In the genomic region with DNA sequence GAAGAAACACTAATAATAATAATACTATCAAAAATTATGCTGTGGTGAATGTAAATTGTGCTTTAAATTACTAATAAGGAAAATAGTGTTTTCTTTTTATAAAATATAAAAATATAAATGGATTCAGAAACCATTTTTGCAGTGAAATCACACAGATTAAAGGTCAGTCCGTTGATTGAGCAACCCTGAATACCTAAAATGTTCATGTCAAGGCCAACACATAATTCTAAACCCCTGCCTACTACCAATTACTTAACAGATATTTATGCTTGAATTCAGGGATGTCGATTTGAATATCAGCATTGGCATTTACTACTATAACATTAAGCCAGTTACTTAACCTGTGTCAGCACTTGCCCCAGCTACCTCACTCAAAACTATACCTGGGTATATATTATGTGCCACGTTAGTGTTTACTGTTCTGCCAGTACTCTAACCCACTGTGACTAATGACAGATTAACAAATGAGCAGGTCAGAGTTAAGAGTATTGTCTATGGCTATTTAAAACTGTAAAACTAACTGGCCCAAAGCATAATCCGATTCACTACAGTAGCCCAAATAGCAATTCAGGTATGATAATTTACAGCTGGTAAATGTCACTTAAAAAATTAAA, we compare ENCODE assay signal across 27 cellular contexts.
"Had no signal": no experiment of that assay in that cellular context is flagged by ENCODE, and none has a peak within 500 bp of the region (broad histone marks: within the 10 kb centered on the region; RNA-seq: fewer than 3 reads in every experiment).

No MANE protein-coding gene starts in this region.

- H3K4me1 ChIP-seq: uterus had no signal

- H3K27ac ChIP-seq: adrenal gland, brain microvascular endothelial cell, epithelial cell of prostate, gastrocnemius medialis, neutrophil, ovary, uterus had no signal

- H3K4me2 ChIP-seq: smooth muscle cell had no signal

- H3K27me3 ChIP-seq: adrenal gland, brain microvascular endothelial cell, gastrocnemius medialis, neutrophil, ovary, uterus had no signal

- DNase-seq: activated CD4-positive, alpha-beta T cell treated with anti-CD3 and anti-CD28 coated beads for 4 hours; activated CD4-positive, alpha-beta T cell treated with anti-CD3 and anti-CD28 coated beads, Interleukin-2, amount 50 U/mL, for 4 hours; activated CD4-positive, CD25-positive, alpha-beta regulatory T cell; activated naive CD4-positive, alpha-beta T cell; activated T-cell treated with anti-CD3 and anti-CD28 coated beads for 4 hours; activated T-cell treated with anti-CD3 and anti-CD28 coated beads, Interleukin-2, amount 50 U/mL, for 72 hours; adrenal gland; brain microvascular endothelial cell; caudate nucleus; endodermal cell; gastrocnemius medialis; glutamatergic neuron; islet precursor cell; left ventricle myocardium superior; naive B cell; nephron progenitor cell; ovary; stimulated activated CD4-positive, alpha-beta T cell treated with anti-CD3 and anti-CD28 coated beads, Interleukin-1b, Interleukin-23, amount 100 ng/mL, for 48 hours; stimulated activated CD4-positive, alpha-beta T cell treated with anti-CD3 and anti-CD28 coated beads, Interleukin-4, amount 100 ng/mL, for 4 hours; stimulated activated CD8-positive, alpha-beta memory T cell treated with anti-CD3 and anti-CD28 coated beads, Interleukin-4, amount 100 ng/mL, for 48 hours; stimulated activated naive CD8-positive, alpha-beta T cell treated with anti-CD3 and anti-CD28 coated beads, Interleukin-15, amount 100 ng/mL, for 72 hours; substantia nigra; uterus had no signal

- H3K9me3 ChIP-seq: neutrophil, ovary, uterus had no signal

- H3K36me3 ChIP-seq: adrenal gland, brain microvascular endothelial cell, gastrocnemius medialis, neutrophil, ovary, uterus had no signal

- H3K4me3 ChIP-seq: adrenal gland, gastrocnemius medialis, ovary, smooth muscle cell, uterus had no signal

- ATAC-seq: activated T-cell treated with anti-CD3 and anti-CD28 coated beads, Interleukin-2, amount 50 U/mL, for 72 hours; gastrocnemius medialis; left ventricle myocardium superior; stimulated activated memory B cell treated with anti-CD40 and anti-IgM and Interleukin-4, amounts not matched to agents 10 μg/mL and 1 μg/mL and 100 μg/mL, for 72 hours; stimulated activated naive CD8-positive, alpha-beta T cell treated with anti-CD3 and anti-CD28 coated beads, Interleukin-15, amount 100 ng/mL, for 72 hours had no signal
